ENCODE assay signal across 1 cellular context in genomic region chr6:129498556-129498940, GRCh38.
TF ChIP-seq lines count a peak whose summit lies in the region.

No MANE protein-coding gene starts in this region.

TF ChIP-seq in SK-N-SH, 30 proteins besides CTCF, POLR2A, EP300 and RAD21 (continued from another document):
- no peak for TF ChIP-seq MAX (IDR thresholded peaks at IDR 0.05; ENCODE audit: low read depth)
- peak; percentile 67; the same call in 1 of the 2 replicates for TF ChIP-seq POLR2AphosphoS5 (IDR thresholded peaks at IDR 0.05; ENCODE audit: low read depth, low read length)
- peak; percentile 90; the same call in 1 of the 2 replicates for TF ChIP-seq TEAD4 (IDR thresholded peaks at IDR 0.05; ENCODE audit: borderline replicate concordance, insufficient read depth)
- TF ChIP-seq TCF12 (IDR thresholded peaks at IDR 0.05) = peak; percentile 97
- TF ChIP-seq NFIC (IDR thresholded peaks at IDR 0.05; ENCODE audit: borderline replicate concordance) = peak; percentile 76
- TF ChIP-seq, protein P1, sequence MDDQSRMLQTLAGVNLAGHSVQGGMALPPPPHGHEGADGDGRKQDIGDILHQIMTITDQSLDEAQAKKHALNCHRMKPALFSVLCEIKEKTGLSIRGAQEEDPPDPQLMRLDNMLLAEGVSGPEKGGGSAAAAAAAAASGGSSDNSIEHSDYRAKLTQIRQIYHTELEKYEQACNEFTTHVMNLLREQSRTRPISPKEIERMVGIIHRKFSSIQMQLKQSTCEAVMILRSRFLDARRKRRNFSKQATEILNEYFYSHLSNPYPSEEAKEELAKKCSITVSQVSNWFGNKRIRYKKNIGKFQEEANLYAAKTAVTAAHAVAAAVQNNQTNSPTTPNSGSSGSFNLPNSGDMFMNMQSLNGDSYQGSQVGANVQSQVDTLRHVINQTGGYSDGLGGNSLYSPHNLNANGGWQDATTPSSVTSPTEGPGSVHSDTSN (IDR thresholded peaks at IDR 0.05) = peak; percentile 96
TF ChIP-seq in SK-N-SH: peak in this region for 14.
